Comparison of ENCODE assay signal across 17 cellular contexts in genomic region chr18:72613589-72613988, GRCh38.
"Had no signal": no experiment of that assay in that cellular context is flagged by ENCODE, and none has a peak within 500 bp of the region (broad histone marks: within the 10 kb centered on the region; RNA-seq: fewer than 3 reads in every experiment).

No MANE protein-coding gene starts in this region.

- DNase-seq: effector memory CD4-positive, alpha-beta T cell; glutamatergic neuron; islet precursor cell; mammary epithelial cell; natural killer cell; nucleus accumbens; ovary; right cardiac atrium; small intestine; stimulated activated CD4-positive, alpha-beta T cell treated with anti-CD3 and anti-CD28 coated beads, Interleukin-12 subunit alpha, Interleukin-12 subunit beta, amount 100 ng/mL, for 4 hours; stimulated activated naive CD4-positive, alpha-beta T cell; stomach; substantia nigra; transverse colon had no signal

- H3K27ac Mint-ChIP-seq: natural killer cell had no signal

- ATAC-seq: gastroesophageal sphincter, left lobe of liver, natural killer cell, right cardiac atrium had no signal

- H3K4me3 Mint-ChIP-seq: natural killer cell, neural crest cell had no signal

- H3K4me1 Mint-ChIP-seq: natural killer cell had no signal
